Comparison of ENCODE assay signal across 9 cellular contexts in the genomic region with DNA sequence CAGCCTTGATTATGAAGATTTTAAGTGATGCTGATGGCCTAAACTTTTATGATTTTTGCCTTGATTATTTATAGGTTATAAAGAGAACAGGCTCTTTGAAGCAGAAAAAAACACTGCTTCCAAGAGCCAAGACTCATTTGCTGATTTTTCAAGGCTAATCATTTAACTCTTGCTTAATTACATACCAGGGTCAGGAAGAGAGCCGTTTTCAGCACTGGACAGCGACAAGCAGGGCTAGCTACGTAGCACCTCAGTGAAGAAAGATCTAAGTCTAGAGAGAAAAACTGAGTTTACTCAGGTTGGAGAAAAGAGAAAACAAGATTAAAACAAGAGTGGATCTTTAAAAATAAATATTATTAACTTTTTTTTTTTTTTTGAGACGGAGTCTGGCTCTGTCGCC.
DNase-seq lines count a peak whose midpoint lies in the region; ATAC-seq and TF ChIP-seq lines count a peak whose summit lies in the region.
"Had no signal": no experiment of that assay in that cellular context is flagged by ENCODE, and none has a peak within 500 bp of the region (broad histone marks: within the 10 kb centered on the region; RNA-seq: fewer than 3 reads in every experiment).

No MANE protein-coding gene starts in this region.

- POLR2A ChIA-PET in RWPE1 (lab: Yijun Ruan, JAX; ENCODE audit: low non-redundant PET), result interaction anchor here (0.7 kb wide), 1 partner anchor 18 kb away, joined by 3 read pairs; no protein-coding TSS in a partner anchor

- H3K4me3 Mint-ChIP-seq in activated naive CD4-positive, alpha-beta T cell treated with anti-CD3 and anti-CD28 coated beads, Interleukin-2, amount 10 ng/mL, durations not matched to agents 7 days and 5 days, result no peak overlapping the region
- no peak overlapping the region for H3K4me3 Mint-ChIP-seq in T-helper 17 cell

- no peaks in the 10 kb centered on the region for H3K36me3 Mint-ChIP-seq in activated naive CD4-positive, alpha-beta T cell treated with anti-CD3 and anti-CD28 coated beads, Interleukin-2, amount 10 ng/mL, durations not matched to agents 7 days and 5 days
- H3K36me3 Mint-ChIP-seq in activated naive CD4-positive, alpha-beta T cell treated with anti-CD3 and anti-CD28 coated beads, Interleukin-2, amount 50 U/mL, for 72 hours, result peaks cover 0 to 4% of the 10 kb centered on the region in 2 donors
- no peaks in the 10 kb centered on the region for H3K36me3 Mint-ChIP-seq in T-helper 17 cell (ENCODE audit: low read depth)

- ATAC-seq in activated naive CD4-positive, alpha-beta T cell treated with anti-CD3 and anti-CD28 coated beads, Interleukin-2, amount 50 U/mL, for 72 hours, result no peak
- no peak for ATAC-seq in T-helper 17 cell

- no peaks in the 10 kb centered on the region for H3K4me1 Mint-ChIP-seq in activated naive CD4-positive, alpha-beta T cell treated with anti-CD3 and anti-CD28 coated beads, Interleukin-2, amount 10 ng/mL, durations not matched to agents 7 days and 5 days
- H3K4me1 Mint-ChIP-seq in T-helper 17 cell, result no peaks in the 10 kb centered on the region

- TF ChIP-seq CTCF in RWPE1 (conservative IDR thresholded peaks at IDR 0.05; ENCODE audit: low read depth) (no peak), fibroblast of mammary gland (conservative IDR thresholded peaks at IDR 0.05; ENCODE audit: control insufficient read depth, insufficient read depth, low read depth, low read length) (no peak)

- H3K27me3 Mint-ChIP-seq in activated naive CD4-positive, alpha-beta T cell treated with anti-CD3 and anti-CD28 coated beads, Interleukin-2, amount 10 ng/mL, durations not matched to agents 7 days and 5 days, result peaks cover under 1% of the 10 kb centered on the region
- peaks cover 8% of the 10 kb centered on the region for H3K27me3 Mint-ChIP-seq in T-helper 17 cell

- no peak overlapping the region for H3K27ac Mint-ChIP-seq in activated naive CD4-positive, alpha-beta T cell treated with anti-CD3 and anti-CD28 coated beads, Interleukin-2, amount 10 ng/mL, durations not matched to agents 7 days and 5 days
- no peak overlapping the region for H3K27ac Mint-ChIP-seq in activated naive CD4-positive, alpha-beta T cell treated with anti-CD3 and anti-CD28 coated beads, Interleukin-2, amount 50 U/mL, for 72 hours
- no peak overlapping the region for H3K27ac Mint-ChIP-seq in T-helper 17 cell

- H3K27ac ChIP-seq in RWPE1, result no peak overlapping the region

- DNase-seq in activated naive CD4-positive, alpha-beta T cell treated with anti-CD3 and anti-CD28 coated beads, Interleukin-2, amount 10 ng/mL, durations not matched to agents 7 days and 5 days, result peak; percentile 57
- DNase-seq in activated naive CD4-positive, alpha-beta T cell treated with anti-CD3 and anti-CD28 coated beads, Interleukin-2, amount 50 U/mL, for 72 hours (ENCODE audit: low spot score in 2 of 2), result no peak
- DNase-seq in RWPE1 (ENCODE audit: low spot score), result peak; percentile 40
- DNase-seq in fibroblast of mammary gland (ENCODE audit: low read depth), result peak; percentile 27
- DNase-seq in stimulated activated CD8-positive, alpha-beta memory T cell treated with anti-CD3 and anti-CD28 coated beads, Interleukin-4, amount 100 ng/mL, for 48 hours, result peak; percentile 29
- no peak for DNase-seq in NCI-H187 (lab: John Stamatoyannopoulos, UW)
- DNase-seq in activated CD4-positive, CD25-positive, alpha-beta regulatory T cell (lab: John Stamatoyannopoulos, UW), result no peak
- DNase-seq in T-helper 17 cell, result no peak
- DNase-seq: C1 segment of cervical spinal cord had no signal

- CTCF ChIA-PET in activated naive CD4-positive, alpha-beta T cell treated with anti-CD3 and anti-CD28 coated beads, Interleukin-2, amount 10 ng/mL, durations not matched to agents 7 days and 5 days (lab: Charles Lee), result no interaction called here
- CTCF ChIA-PET in RWPE1 (lab: Yijun Ruan, JAX), result interaction anchor here (0.6 kb wide), 1 partner anchor 1415 kb away, joined by 6 read pairs; no protein-coding TSS in a partner anchor

- no peaks in the 10 kb centered on the region for H3K9me3 ChIP-seq in T-helper 17 cell (ENCODE audit: control insufficient read depth, low read length, poor library complexity, severe bottlenecking)

- no peak overlapping the region for H3K4me3 ChIP-seq in fibroblast of mammary gland (ENCODE audit: control insufficient read depth, low read depth, low read length)

- H3K9me3 Mint-ChIP-seq in activated naive CD4-positive, alpha-beta T cell treated with anti-CD3 and anti-CD28 coated beads, Interleukin-2, amount 10 ng/mL, durations not matched to agents 7 days and 5 days, result peaks cover 2% of the 10 kb centered on the region
- H3K9me3 Mint-ChIP-seq in activated naive CD4-positive, alpha-beta T cell treated with anti-CD3 and anti-CD28 coated beads, Interleukin-2, amount 50 U/mL, for 72 hours, result peaks cover 5 to 11% of the 10 kb centered on the region in 2 donors

Comparison
In these comparisons a context has a peak if more than half of its experiments do, and no peak if none do; other contexts are left out.
1. DNase-seq: peak in activated naive CD4-positive, alpha-beta T cell treated with anti-CD3 and anti-CD28 coated beads, Interleukin-2, amount 10 ng/mL, durations not matched to agents 7 days and 5 days (single experiment), RWPE1 (single experiment), fibroblast of mammary gland (single experiment) and stimulated activated CD8-positive, alpha-beta memory T cell treated with anti-CD3 and anti-CD28 coated beads, Interleukin-4, amount 100 ng/mL, for 48 hours (single experiment); none in activated naive CD4-positive, alpha-beta T cell treated with anti-CD3 and anti-CD28 coated beads, Interleukin-2, amount 50 U/mL, for 72 hours (0 of 2), NCI-H187 (0 of 2), activated CD4-positive, CD25-positive, alpha-beta regulatory T cell (0 of 4) and T-helper 17 cell (0 of 3).